14 cellular contexts compared by ENCODE assay signal in genomic region chr6:127933137-127933536, GRCh38. TPM values are rescaled to one million over a fixed set of nuclear protein-coding genes. Genes with fewer than 3 reads are reported as not detected.
"Had no signal": no experiment of that assay in that cellular context is flagged by ENCODE, and none has a peak within 500 bp of the region (broad histone marks: within the 10 kb centered on the region; RNA-seq: fewer than 3 reads in every experiment).

No MANE protein-coding gene starts in this region.

- H3K36me3 Mint-ChIP-seq: stimulated activated naive B cell treated with anti-CD40 and anti-IgM and Interleukin-4, amounts not matched to agents 10 μg/mL and 1 μg/mL and 100 μg/mL, for 72 hours; type B pancreatic cell had no signal

- H3K27me3 ChIP-seq: heart left ventricle, right atrium auricular region, suprapubic skin had no signal

- H3K27me3 Mint-ChIP-seq: activated B cell treated with CpG ODN at 0.5 μM for 24 hours; stimulated activated naive B cell treated with anti-CD40 and anti-IgM and Interleukin-4, amounts not matched to agents 10 μg/mL and 1 μg/mL and 100 μg/mL, for 72 hours; type B pancreatic cell had no signal

- H3K4me3 ChIP-seq: heart left ventricle, lung, right atrium auricular region, smooth muscle cell, suprapubic skin had no signal

- DNase-seq: activated B cell treated with CpG ODN at 0.5 μM for 24 hours; heart left ventricle; left colon; midbrain; nucleus accumbens; stimulated activated naive B cell treated with anti-CD40 and anti-IgM and Interleukin-4, amounts not matched to agents 10 μg/mL and 1 μg/mL and 100 μg/mL, for 72 hours had no signal

- H3K4me3 Mint-ChIP-seq: activated B cell treated with CpG ODN at 0.5 μM for 24 hours; stimulated activated naive B cell treated with anti-CD40 and anti-IgM and Interleukin-4, amounts not matched to agents 10 μg/mL and 1 μg/mL and 100 μg/mL, for 72 hours; type B pancreatic cell had no signal

- H3K27ac ChIP-seq: right atrium auricular region, suprapubic skin had no signal

- H3K27ac Mint-ChIP-seq: activated B cell treated with CpG ODN at 0.5 μM for 24 hours; stimulated activated naive B cell treated with anti-CD40 and anti-IgM and Interleukin-4, amounts not matched to agents 10 μg/mL and 1 μg/mL and 100 μg/mL, for 72 hours; type B pancreatic cell had no signal

- H3K36me3 ChIP-seq: heart left ventricle, right atrium auricular region, suprapubic skin had no signal

- H3K4me1 ChIP-seq: right atrium auricular region, suprapubic skin had no signal

- H3K4me1 Mint-ChIP-seq: activated B cell treated with CpG ODN at 0.5 μM for 24 hours; stimulated activated naive B cell treated with anti-CD40 and anti-IgM and Interleukin-4, amounts not matched to agents 10 μg/mL and 1 μg/mL and 100 μg/mL, for 72 hours had no signal

- H3K4me2 ChIP-seq: smooth muscle cell had no signal

- H3K9me3 ChIP-seq: suprapubic skin had no signal

- ATAC-seq: heart left ventricle; left colon; stimulated activated naive B cell treated with anti-CD40 and anti-IgM and Interleukin-4, amounts not matched to agents 10 μg/mL and 1 μg/mL and 100 μg/mL, for 72 hours had no signal

RNA-seq across cellular contexts. Expression of gene THEMIS, which starts 32.3 kb away (rescaled TPM):
- total RNA-seq: activated B cell treated with CpG ODN at 0.5 μM for 24 hours, endothelial cell of umbilical vein, fibroblast of lung, SK-MEL-5, smooth muscle cell had no signal
- polyA plus RNA-seq: endothelial cell of umbilical vein, fibroblast of lung, smooth muscle cell had no signal
